Comparison of ENCODE assay signal across 8 cellular contexts in the genomic region with DNA sequence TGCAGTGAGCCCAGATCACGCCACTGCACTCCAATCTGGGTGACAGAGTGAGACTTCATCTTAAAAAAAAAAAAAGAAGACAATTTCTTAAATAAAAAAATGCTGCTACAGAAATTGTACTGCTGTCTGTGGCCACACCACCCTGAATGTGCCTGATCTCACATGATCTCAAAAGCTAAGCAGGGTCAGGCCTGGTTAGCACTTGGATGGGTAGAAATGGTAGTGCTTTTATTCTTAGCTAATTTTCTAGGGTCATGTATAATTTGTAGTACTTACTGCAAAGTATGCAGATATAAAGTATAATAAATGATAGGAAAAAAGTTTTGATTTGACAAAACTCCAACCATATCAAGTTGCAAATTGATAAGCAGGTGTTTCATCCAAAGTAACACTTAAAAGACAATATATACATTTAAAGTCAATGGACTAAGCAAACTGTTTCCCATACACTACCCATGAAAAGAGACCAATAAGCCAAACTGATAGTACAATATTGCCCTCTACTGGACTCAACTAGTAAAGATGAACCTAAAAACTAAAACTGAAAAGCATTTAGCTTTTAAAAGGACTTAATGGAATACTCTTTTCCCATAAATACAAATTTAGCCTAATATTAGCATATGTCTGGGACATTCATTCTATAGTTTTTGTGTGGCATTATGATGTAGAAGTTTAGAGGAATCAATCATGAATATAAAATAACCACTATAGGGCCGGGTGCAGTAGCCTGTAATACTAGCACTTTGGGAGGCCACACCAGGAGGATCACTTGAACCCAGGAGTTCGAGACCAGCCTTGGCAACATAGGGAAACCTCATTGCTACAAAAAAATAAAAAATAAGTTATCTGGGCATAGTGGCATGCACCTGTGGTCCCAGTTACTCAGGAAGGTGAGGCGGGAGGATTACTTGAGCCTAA. TPM values are rescaled to one million over a fixed set of nuclear protein-coding genes. Genes with fewer than 3 reads are reported as not detected.
DNase-seq lines count a peak whose midpoint lies in the region; ATAC-seq, FAIRE-seq and TF ChIP-seq lines count a peak whose summit lies in the region.

No MANE protein-coding gene starts in this region.

- no peak overlapping the region for H3K27ac Mint-ChIP-seq in activated T-helper 2 cell treated with anti-CD3 and anti-CD28 coated beads, Interferon-gamma antibody, Interleukin-2, Interleukin-4, amounts not matched to agents 10 μg/mL and 5 μg/mL and 100 μg/mL, durations not matched to agents 14 hours and 24 hours and 36 hours

- H3K27me3 ChIP-seq in bronchial epithelial cell (ENCODE audit: control insufficient read depth, insufficient read depth, low read length) (no peaks in the 10 kb centered on the region), lung (ENCODE audit: control insufficient read depth, insufficient read depth) (no peaks in the 10 kb centered on the region)

- H3K36me3 ChIP-seq in bronchial epithelial cell (ENCODE audit: control insufficient read depth, insufficient read depth, low read length): no peaks in the 10 kb centered on the region
- H3K36me3 ChIP-seq in lung (ENCODE audit: control insufficient read depth in 2 of 2, insufficient read depth in 2 of 2, low read length in 2 of 2): peaks cover 0 to 2% of the 10 kb centered on the region in 2 donors

- H3K4me3 Mint-ChIP-seq in activated T-helper 2 cell treated with anti-CD3 and anti-CD28 coated beads, Interferon-gamma antibody, Interleukin-2, Interleukin-4, amounts not matched to agents 10 μg/mL and 5 μg/mL and 100 μg/mL, durations not matched to agents 14 hours and 24 hours and 36 hours (ENCODE audit: low read depth): no peak overlapping the region

- H3K4me1 ChIP-seq in lung (ENCODE audit: control insufficient read depth in 2 of 2, insufficient read depth in 2 of 2, low read length in 2 of 2): no peaks in the 10 kb centered on the region

- H3K27ac ChIP-seq in lung (ENCODE audit: low read depth in 1 of 2, low read length in 1 of 2): no peak overlapping the region

- intact Hi-C loops in activated T-helper 2 cell treated with anti-CD3 and anti-CD28 coated beads, Interferon-gamma antibody, Interleukin-2, Interleukin-4, amounts not matched to agents 10 μg/mL and 5 μg/mL and 100 μg/mL, durations not matched to agents 14 hours and 24 hours and 36 hours (cut with micrococcal nuclease): loop anchor here (1.0 to 2.0 kb wide), 5 partner anchors 68 to 292 kb away; partner anchors contain the start of gene REL

- H3K36me3 Mint-ChIP-seq in activated T-helper 2 cell treated with anti-CD3 and anti-CD28 coated beads, Interferon-gamma antibody, Interleukin-2, Interleukin-4, amounts not matched to agents 10 μg/mL and 5 μg/mL and 100 μg/mL, durations not matched to agents 14 hours and 24 hours and 36 hours (ENCODE audit: low read depth): peaks cover 3% of the 10 kb centered on the region

- H3K9me3 ChIP-seq in lung (ENCODE audit: control insufficient read depth in 2 of 2, insufficient read depth in 1 of 2, low read length in 1 of 2): no peaks in the 10 kb centered on the region

- TF ChIP-seq CTCF in bronchial epithelial cell (IDR thresholded peaks at IDR 0.05; ENCODE audit: insufficient read depth, low read length, severe bottlenecking): peak; percentile 47
- TF ChIP-seq CTCF in lung (IDR thresholded peaks at IDR 0.05; ENCODE audit: control extremely low read depth, extremely low read depth): peak; percentile 62

- H3K27me3 Mint-ChIP-seq in activated T-helper 2 cell treated with anti-CD3 and anti-CD28 coated beads, Interferon-gamma antibody, Interleukin-2, Interleukin-4, amounts not matched to agents 10 μg/mL and 5 μg/mL and 100 μg/mL, durations not matched to agents 14 hours and 24 hours and 36 hours (ENCODE audit: low read depth): no peaks in the 10 kb centered on the region

- DNase-seq in DMS79 treated with DMSO at 0.1 percent for 48 hours (lab: John Stamatoyannopoulos, UW) (peak; percentile 51), DMS79 (lab: John Stamatoyannopoulos, UW) (no peak), NCI-H774 (lab: John Stamatoyannopoulos, UW) (peak; percentile 47), bronchial epithelial cell (ENCODE audit: low read depth) (peak; percentile 65), lung (ENCODE audit: low spot score) (no peak)
- DNase-seq in activated T-helper 2 cell treated with anti-CD3 and anti-CD28 coated beads, Interferon-gamma antibody, Interleukin-2, Interleukin-4, amounts not matched to agents 10 μg/mL and 5 μg/mL and 100 μg/mL, durations not matched to agents 14 hours and 24 hours and 36 hours (ENCODE audit: low spot score): no peak
- DNase-seq in activated effector memory CD4-positive, alpha-beta T cell treated with anti-CD3 and anti-CD28 coated beads, Interleukin-2, amount 50 U/mL, for 16 hours: no peak

- no peaks in the 10 kb centered on the region for H3K9me3 Mint-ChIP-seq in activated T-helper 2 cell treated with anti-CD3 and anti-CD28 coated beads, Interferon-gamma antibody, Interleukin-2, Interleukin-4, amounts not matched to agents 10 μg/mL and 5 μg/mL and 100 μg/mL, durations not matched to agents 14 hours and 24 hours and 36 hours

- H3K4me3 ChIP-seq in bronchial epithelial cell (ENCODE audit: low read depth, low read length) (no peak overlapping the region), lung (no peak overlapping the region)

- FAIRE-seq in bronchial epithelial cell (lab: Jason Lieb, UNC): no peak

- ATAC-seq in HG03432 (IDR thresholded peaks at IDR 0.05; ENCODE audit: unreplicated experiment) (peak; percentile 74), lung (ENCODE audit: insufficient read depth, low FRiP score) (peak; percentile 62)

- peaks cover 3% of the 10 kb centered on the region for H3K4me1 Mint-ChIP-seq in activated T-helper 2 cell treated with anti-CD3 and anti-CD28 coated beads, Interferon-gamma antibody, Interleukin-2, Interleukin-4, amounts not matched to agents 10 μg/mL and 5 μg/mL and 100 μg/mL, durations not matched to agents 14 hours and 24 hours and 36 hours (ENCODE audit: low read depth)

- WGBS in lung, 2 donors: 89 to 95% methylated on average over 4 of the region's 4 CpGs

RNA-seq across cellular contexts. Expression of gene PEX13, which starts 18.6 kb away (rescaled TPM):
- total RNA-seq in bronchial epithelial cell (58.8 and 59.2 TPM in 2 replicates), lung (10 to 100 TPM; 22.2 to 45.1 TPM)
- polyA plus RNA-seq in lung: 10 to 100 TPM; 11.1 to 12.5 TPM
- 17.9 and 21.6 TPM in 2 replicates for total RNA-seq in activated T-helper 2 cell treated with anti-CD3 and anti-CD28 coated beads, Interferon-gamma antibody, Interleukin-2, Interleukin-4, amounts not matched to agents 10 μg/mL and 5 μg/mL and 100 μg/mL, durations not matched to agents 14 hours and 24 hours and 36 hours

RNA-seq across cellular contexts. Expression of gene PUS10, which starts 19.2 kb away (rescaled TPM):
- total RNA-seq in bronchial epithelial cell (5.9 and 6.1 TPM in 2 replicates), lung (10 to 100 TPM in 1 of 2 donors, 1 to 10 TPM in 1; 7.5 to 15.8 TPM)
- 1 to 10 TPM; 3.4 to 4.3 TPM for polyA plus RNA-seq in lung
- 7.4 TPM in 2 replicates for total RNA-seq in activated T-helper 2 cell treated with anti-CD3 and anti-CD28 coated beads, Interferon-gamma antibody, Interleukin-2, Interleukin-4, amounts not matched to agents 10 μg/mL and 5 μg/mL and 100 μg/mL, durations not matched to agents 14 hours and 24 hours and 36 hours

Comparison
In these comparisons a context has a peak if more than half of its experiments do, and no peak if none do; other contexts are left out.
1. DNase-seq: peak in DMS79 treated with DMSO at 0.1 percent for 48 hours (single experiment), NCI-H774 (single experiment) and bronchial epithelial cell (single experiment); none in DMS79 (single experiment), lung (single experiment), activated T-helper 2 cell treated with anti-CD3 and anti-CD28 coated beads, Interferon-gamma antibody, Interleukin-2, Interleukin-4, amounts not matched to agents 10 μg/mL and 5 μg/mL and 100 μg/mL, durations not matched to agents 14 hours and 24 hours and 36 hours (single experiment) and activated effector memory CD4-positive, alpha-beta T cell treated with anti-CD3 and anti-CD28 coated beads, Interleukin-2, amount 50 U/mL, for 16 hours (single experiment).